In genomic region chr1:209038316-209038715, GRCh38 we compare ENCODE assay signal across 22 cellular contexts.
"Had no signal": no experiment of that assay in that cellular context is flagged by ENCODE, and none has a peak within 500 bp of the region (broad histone marks: within the 10 kb centered on the region; RNA-seq: fewer than 3 reads in every experiment).

No MANE protein-coding gene starts in this region.

- H3K4me1 ChIP-seq: adrenal gland, ascending aorta, right lobe of liver, uterus had no signal

- H3K9me3 ChIP-seq: adrenal gland, ascending aorta, mucosa of descending colon, right lobe of liver, transverse colon, uterus had no signal

- H3K27me3 ChIP-seq: adrenal gland, ascending aorta, right lobe of liver, transverse colon, uterus had no signal

- H3K27me3 Mint-ChIP-seq: memory B cell had no signal

- H3K36me3 Mint-ChIP-seq: activated naive CD8-positive, alpha-beta T cell; stimulated activated effector memory CD8-positive, alpha-beta T cell treated with anti-CD3 and anti-CD28 coated beads, Interleukin-12 subunit alpha, Interleukin-12 subunit beta, amount 100 ng/mL, for 72 hours; WTC11 had no signal

- H3K27ac ChIP-seq: adrenal gland, ascending aorta, coronary artery, right lobe of liver, uterus had no signal

- ATAC-seq: activated T-cell treated with anti-CD3 and anti-CD28 coated beads, Interleukin-2, amount 50 U/mL, for 4 hours; mucosa of descending colon; right lobe of liver; stimulated activated effector memory CD8-positive, alpha-beta T cell treated with anti-CD3 and anti-CD28 coated beads, Interleukin-12 subunit alpha, Interleukin-12 subunit beta, amount 100 ng/mL, for 72 hours; WTC11 had no signal

- H3K4me3 ChIP-seq: adrenal gland, ascending aorta, coronary artery, mucosa of descending colon, right lobe of liver, skin epidermis, transverse colon, uterus had no signal

- H3K4me3 Mint-ChIP-seq: activated naive CD8-positive, alpha-beta T cell; activated T-cell treated with anti-CD3 and anti-CD28 coated beads, Interleukin-2, amount 50 U/mL, for 4 hours; endodermal cell; memory B cell; stimulated activated effector memory CD8-positive, alpha-beta T cell treated with anti-CD3 and anti-CD28 coated beads, Interleukin-12 subunit alpha, Interleukin-12 subunit beta, amount 100 ng/mL, for 72 hours; WTC11 had no signal

- H3K4me1 Mint-ChIP-seq: endodermal cell; memory B cell; stimulated activated effector memory CD8-positive, alpha-beta T cell treated with anti-CD3 and anti-CD28 coated beads, Interleukin-12 subunit alpha, Interleukin-12 subunit beta, amount 100 ng/mL, for 72 hours; WTC11 had no signal

- H3K27ac Mint-ChIP-seq: activated naive CD8-positive, alpha-beta T cell; activated T-helper 2 cell treated with anti-CD3 and anti-CD28 coated beads, Interferon-gamma antibody, Interleukin-2, Interleukin-4, amounts not matched to agents 10 μg/mL and 5 μg/mL and 100 μg/mL, durations not matched to agents 14 hours and 24 hours and 36 hours; endodermal cell; memory B cell; stimulated activated effector memory CD8-positive, alpha-beta T cell treated with anti-CD3 and anti-CD28 coated beads, Interleukin-12 subunit alpha, Interleukin-12 subunit beta, amount 100 ng/mL, for 72 hours; WTC11 had no signal

- H3K9me3 Mint-ChIP-seq: activated T-helper 2 cell treated with anti-CD3 and anti-CD28 coated beads, Interferon-gamma antibody, Interleukin-2, Interleukin-4, amounts not matched to agents 10 μg/mL and 5 μg/mL and 100 μg/mL, durations not matched to agents 14 hours and 24 hours and 36 hours; endodermal cell; WTC11 had no signal

- DNase-seq: activated CD8-positive, alpha-beta memory T cell treated with anti-CD3 and anti-CD28 coated beads, Interleukin-2, amount 50 U/mL, for 48 hours; activated naive CD4-positive, alpha-beta T cell; activated T-cell treated with anti-CD3 and anti-CD28 coated beads, Interleukin-2, amount 50 U/mL, for 4 hours; adrenal gland; cerebellar nuclear complex; endodermal cell; kidney glomerular epithelial cell; mucosa of descending colon; occipital lobe; right lobe of liver; stimulated activated CD4-positive, alpha-beta T cell treated with anti-CD3 and anti-CD28 coated beads, Interleukin-2, amount 100 ng/mL, for 24 hours; T-helper 1 cell; transverse colon; uterus had no signal

- H3K36me3 ChIP-seq: adrenal gland, ascending aorta, right lobe of liver, transverse colon, uterus had no signal
